ENCODE assay signal across 9 cellular contexts in the genomic region with DNA sequence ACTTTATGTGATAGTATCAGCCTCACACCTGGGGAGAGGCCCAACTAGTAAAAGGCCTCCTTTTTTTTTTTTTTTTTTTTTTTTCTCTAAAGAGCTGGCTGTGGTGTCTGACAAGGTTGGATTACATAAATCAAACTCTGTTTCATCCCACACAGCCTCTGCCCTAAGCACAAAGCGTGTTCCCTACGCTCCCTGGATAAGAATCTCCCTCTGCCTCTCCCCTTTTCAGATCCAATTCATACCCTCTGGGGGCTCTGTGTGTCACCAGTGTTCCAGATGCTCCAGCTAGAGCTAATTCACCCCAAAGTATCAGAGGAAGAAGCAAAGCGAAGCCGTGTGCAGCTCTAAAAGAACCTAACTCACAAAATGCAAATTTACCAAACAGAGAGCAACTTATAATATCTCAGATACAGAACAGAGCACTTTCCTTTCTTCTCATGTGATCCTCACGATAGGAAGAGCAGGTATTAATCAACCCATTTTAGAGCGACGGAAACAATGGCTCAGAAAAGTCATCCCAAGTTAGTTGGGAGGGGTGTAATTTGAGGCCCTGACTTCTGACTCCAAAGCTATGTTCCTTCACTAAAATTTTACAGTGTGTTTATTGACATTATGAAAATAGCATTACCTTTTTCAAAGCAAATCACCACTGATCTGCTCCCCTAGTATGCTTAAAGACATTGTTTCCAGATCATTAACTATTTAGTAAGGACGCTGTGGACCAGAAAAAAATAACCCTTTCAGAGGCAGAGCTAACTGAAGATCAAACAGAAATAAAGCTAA. TPM values are rescaled to one million over a fixed set of nuclear protein-coding genes. Genes with fewer than 3 reads are reported as not detected.
DNase-seq lines count a peak whose midpoint lies in the region; ATAC-seq and TF ChIP-seq lines count a peak whose summit lies in the region.
"Had no signal": no experiment of that assay in that cellular context is flagged by ENCODE, and none has a peak within 500 bp of the region (broad histone marks: within the 10 kb centered on the region; RNA-seq: fewer than 3 reads in every experiment).

No MANE protein-coding gene starts in this region.

- peak overlapping the region in 2 of 3 donors; percentile 89 to 92 for H3K27ac ChIP-seq in thyroid gland
- H3K27ac ChIP-seq: epithelial cell of prostate had no signal

- no peaks in the 10 kb centered on the region for H3K27me3 ChIP-seq in thyroid gland

- peak; percentile 9 to 36 for ATAC-seq in activated T-cell treated with anti-CD3 and anti-CD28 coated beads, Interleukin-2, amount 50 U/mL, for 4 hours
- ATAC-seq in HG03432 (IDR thresholded peaks at IDR 0.05; ENCODE audit: unreplicated experiment) (peak; percentile 27), GM19328 (IDR thresholded peaks at IDR 0.05; ENCODE audit: unreplicated experiment) (no peak)
- no peak for ATAC-seq in effector memory CD8-positive, alpha-beta T cell (replicated peaks)

- intact Hi-C loops in thyroid gland (cut with DNase I): no loop called here

- DNase-seq in activated T-cell treated with anti-CD3 and anti-CD28 coated beads, Interleukin-2, amount 50 U/mL, for 4 hours: no peak
- DNase-seq in activated T-cell treated with anti-CD3 and anti-CD28 coated beads for 4 hours: no peak
- DNase-seq in effector memory CD8-positive, alpha-beta T cell: no peak
- DNase-seq in thyroid gland: no peak
- no peak for DNase-seq in HPDE6-E6E7 (ENCODE audit: extremely low spot score)
- DNase-seq in ecto neural progenitor cell (ENCODE audit: low spot score): no peak

- TF ChIP-seq POLR2A in thyroid gland (IDR thresholded peaks at IDR 0.05): no peak

- no peaks in the 10 kb centered on the region for H3K9me3 Mint-ChIP-seq in activated T-cell treated with anti-CD3 and anti-CD28 coated beads, Interleukin-2, amount 50 U/mL, for 4 hours
- H3K9me3 Mint-ChIP-seq in effector memory CD8-positive, alpha-beta T cell: no peaks in the 10 kb centered on the region

- H3K27me3 Mint-ChIP-seq in activated T-cell treated with anti-CD3 and anti-CD28 coated beads, Interleukin-2, amount 50 U/mL, for 4 hours (ENCODE audit: low read depth): no peaks in the 10 kb centered on the region
- H3K27me3 Mint-ChIP-seq in effector memory CD8-positive, alpha-beta T cell: no peaks in the 10 kb centered on the region

- H3K36me3 Mint-ChIP-seq in activated T-cell treated with anti-CD3 and anti-CD28 coated beads, Interleukin-2, amount 50 U/mL, for 4 hours (ENCODE audit: insufficient read depth): no peaks in the 10 kb centered on the region
- peaks cover 11% of the 10 kb centered on the region for H3K36me3 Mint-ChIP-seq in effector memory CD8-positive, alpha-beta T cell (ENCODE audit: insufficient read depth)

- peak overlapping the region; percentile 19 to 83 for H3K27ac Mint-ChIP-seq in effector memory CD8-positive, alpha-beta T cell

- 78 to 81% methylated on average over 8 of the region's 8 CpGs for WGBS in thyroid gland, 2 donors

- H3K4me1 ChIP-seq in thyroid gland: peaks cover 88 to 100% of the 10 kb centered on the region in 2 donors

- no peak overlapping the region for H3K4me3 ChIP-seq in thyroid gland (replicated peaks in 1 of 3)

- H3K4me3 Mint-ChIP-seq in activated T-cell treated with anti-CD3 and anti-CD28 coated beads, Interleukin-2, amount 50 U/mL, for 4 hours: peak overlapping the region; percentile 1
- H3K4me3 Mint-ChIP-seq in effector memory CD8-positive, alpha-beta T cell: no peak overlapping the region

- no peaks in the 10 kb centered on the region for H3K9me3 ChIP-seq in thyroid gland

- no peak for TF ChIP-seq CTCF in thyroid gland (IDR thresholded peaks at IDR 0.05)

- H3K36me3 ChIP-seq in thyroid gland: peaks cover 1 to 4% of the 10 kb centered on the region in 2 donors

- peaks cover 59% of the 10 kb centered on the region for H3K4me1 Mint-ChIP-seq in activated T-cell treated with anti-CD3 and anti-CD28 coated beads, Interleukin-2, amount 50 U/mL, for 4 hours (ENCODE audit: low read depth)
- peaks cover 23% of the 10 kb centered on the region in 2 donors for H3K4me1 Mint-ChIP-seq in effector memory CD8-positive, alpha-beta T cell (ENCODE audit: low read depth in 2 of 2)

RNA-seq across cellular contexts. Expression of gene BMF, which starts 12.4 kb away (rescaled TPM):
- total RNA-seq in activated T-cell treated with anti-CD3 and anti-CD28 coated beads, Interleukin-2, amount 50 U/mL, for 4 hours: 1 to 10 TPM; 3.1 to 7.1 (median 6.6) TPM
- 10 to 100 TPM; 31.9 to 49.3 (median 37.2) TPM for total RNA-seq in thyroid gland

RNA-seq across cellular contexts. Expression of gene SRP14, which starts 57.3 kb away (rescaled TPM):
- 100 to 1,000 TPM; 186 to 222 (median 214) TPM for total RNA-seq in activated T-cell treated with anti-CD3 and anti-CD28 coated beads, Interleukin-2, amount 50 U/mL, for 4 hours
- total RNA-seq in thyroid gland: 100 to 1,000 TPM; 327 to 576 (median 408) TPM

Comparison
In these comparisons a context has a peak if more than half of its experiments do, and no peak if none do; other contexts are left out.
1. ATAC-seq: peak in activated T-cell treated with anti-CD3 and anti-CD28 coated beads, Interleukin-2, amount 50 U/mL, for 4 hours (2 of 2) and HG03432 (single experiment); none in effector memory CD8-positive, alpha-beta T cell (single experiment) and GM19328 (single experiment).
2. RNA of gene BMF, which starts 12.4 kb away (total RNA-seq): 31.9 to 49.3 TPM in thyroid gland; 3.1 to 7.1 TPM in activated T-cell treated with anti-CD3 and anti-CD28 coated beads, Interleukin-2, amount 50 U/mL, for 4 hours; every median in the first group is over 4 times any median in the second.